In the genomic region with DNA sequence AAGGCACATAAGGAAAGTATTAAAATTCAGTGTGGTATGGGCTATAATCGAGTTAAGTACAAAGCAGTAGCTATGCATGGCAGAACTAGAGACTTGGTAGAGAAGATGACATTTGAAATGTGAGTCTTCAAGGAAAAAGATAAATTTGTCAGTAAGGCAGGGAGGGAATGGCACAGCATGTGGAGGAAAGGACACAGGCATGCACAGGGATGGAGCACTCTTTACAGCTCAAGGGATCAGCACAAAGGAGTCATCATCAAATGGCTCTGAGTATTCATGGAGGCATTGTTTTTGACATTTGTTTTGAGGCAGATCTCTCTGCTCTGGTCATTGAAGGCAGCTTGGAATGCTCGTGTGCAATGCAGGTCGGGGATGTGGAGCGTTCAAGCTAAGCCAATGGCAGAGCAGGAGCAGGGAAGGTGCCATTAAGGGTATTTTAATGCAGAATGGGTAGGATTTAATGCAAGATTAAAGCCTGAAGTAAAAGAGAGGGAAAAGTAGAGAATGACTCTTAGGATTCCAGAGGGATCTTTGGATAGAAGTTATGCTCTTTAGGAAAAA, we compare ENCODE assay signal across 27 cellular contexts.
"Had no signal": no experiment of that assay in that cellular context is flagged by ENCODE, and none has a peak within 500 bp of the region (broad histone marks: within the 10 kb centered on the region; RNA-seq: fewer than 3 reads in every experiment).

No MANE protein-coding gene starts in this region.

- H3K4me3 ChIP-seq: esophagus squamous epithelium, gastroesophageal sphincter had no signal

- H3K4me3 Mint-ChIP-seq: activated CD4-positive, alpha-beta memory T cell treated with anti-CD3 and anti-CD28 coated beads, Interleukin-2, amount 10 ng/mL, durations not matched to agents 7 days and 5 days; activated CD4-positive, alpha-beta T cell treated with anti-CD3 and anti-CD28 coated beads, Interleukin-2, amount 10 ng/mL, durations not matched to agents 7 days and 5 days; activated naive CD8-positive, alpha-beta T cell; activated T-cell treated with anti-CD3 and anti-CD28 coated beads, Interleukin-2, amount 50 U/mL, for 24 hours; activated T-helper 17 cell treated with anti-CD3 and anti-CD28 coated beads, Interleukin-2, amount 50 U/mL, for 72 hours; central memory CD8-positive, alpha-beta T cell; effector memory CD8-positive, alpha-beta T cell had no signal

- H3K27me3 ChIP-seq: brain microvascular endothelial cell, esophagus squamous epithelium had no signal

- H3K36me3 ChIP-seq: brain microvascular endothelial cell, esophagus squamous epithelium, gastroesophageal sphincter had no signal

- H3K27ac Mint-ChIP-seq: activated CD4-positive, alpha-beta memory T cell treated with anti-CD3 and anti-CD28 coated beads, Interleukin-2, amount 10 ng/mL, durations not matched to agents 7 days and 5 days; activated CD4-positive, alpha-beta T cell treated with anti-CD3 and anti-CD28 coated beads, Interleukin-2, amount 10 ng/mL, durations not matched to agents 7 days and 5 days; activated naive CD8-positive, alpha-beta T cell; activated T-cell treated with anti-CD3 and anti-CD28 coated beads, Interleukin-2, amount 50 U/mL, for 24 hours; activated T-helper 17 cell treated with anti-CD3 and anti-CD28 coated beads, Interleukin-2, amount 50 U/mL, for 72 hours; effector memory CD8-positive, alpha-beta T cell had no signal

- ATAC-seq: activated T-helper 17 cell treated with anti-CD3 and anti-CD28 coated beads, Interleukin-2, amount 50 U/mL, for 72 hours; effector memory CD8-positive, alpha-beta T cell; gastroesophageal sphincter had no signal

- H3K4me1 Mint-ChIP-seq: activated CD4-positive, alpha-beta memory T cell treated with anti-CD3 and anti-CD28 coated beads, Interleukin-2, amount 10 ng/mL, durations not matched to agents 7 days and 5 days; activated CD4-positive, alpha-beta T cell treated with anti-CD3 and anti-CD28 coated beads, Interleukin-2, amount 10 ng/mL, durations not matched to agents 7 days and 5 days; activated T-helper 17 cell treated with anti-CD3 and anti-CD28 coated beads, Interleukin-2, amount 50 U/mL, for 72 hours; central memory CD8-positive, alpha-beta T cell had no signal

- H3K4me1 ChIP-seq: esophagus squamous epithelium, gastroesophageal sphincter had no signal

- H3K27ac ChIP-seq: brain microvascular endothelial cell, esophagus squamous epithelium, gastroesophageal sphincter had no signal

- DNase-seq: activated CD4-positive, alpha-beta memory T cell treated with anti-CD3 and anti-CD28 coated beads, Interleukin-2, amount 10 ng/mL, durations not matched to agents 7 days and 5 days; activated CD4-positive, alpha-beta T cell treated with anti-CD3 and anti-CD28 coated beads for 1 hour; activated CD4-positive, alpha-beta T cell treated with anti-CD3 and anti-CD28 coated beads for 4 hours; activated CD4-positive, alpha-beta T cell treated with anti-CD3 and anti-CD28 coated beads, Interleukin-2, amount 10 ng/mL, durations not matched to agents 7 days and 5 days; activated CD4-positive, alpha-beta T cell treated with anti-CD3 and anti-CD28 coated beads, Interleukin-2, amount 50 U/mL, for 4 hours; activated CD8-positive, alpha-beta memory T cell treated with anti-CD3 and anti-CD28 coated beads, Interleukin-2, amount 50 U/mL, for 48 hours; activated effector memory CD4-positive, alpha-beta T cell treated with Interleukin-2 at 50 U/mL for 16 hours; activated gamma-delta T cell treated with Interleukin-2 at 50 U/mL for 16 hours; activated naive CD4-positive, alpha-beta T cell treated with anti-CD3 and anti-CD28 coated beads, Interleukin-2, amount 50 U/mL, for 16 hours; activated naive CD4-positive, alpha-beta T cell treated with Interleukin-2 at 50 U/mL for 16 hours; activated T-cell treated with anti-CD3 and anti-CD28 coated beads for 4 hours; activated T-cell treated with anti-CD3 and anti-CD28 coated beads, Interleukin-2, amount 50 U/mL, for 24 hours; amniotic stem cell; anterior cingulate cortex; brain microvascular endothelial cell; cortex of kidney; dermis blood vessel endothelial cell; effector CD4-positive, alpha-beta T cell; effector memory CD8-positive, alpha-beta T cell; erythroblast; esophagus squamous epithelium; foreskin melanocyte; T-helper 2 cell had no signal

- H3K27me3 Mint-ChIP-seq: activated CD4-positive, alpha-beta memory T cell treated with anti-CD3 and anti-CD28 coated beads, Interleukin-2, amount 10 ng/mL, durations not matched to agents 7 days and 5 days had no signal
